In the genomic region with DNA sequence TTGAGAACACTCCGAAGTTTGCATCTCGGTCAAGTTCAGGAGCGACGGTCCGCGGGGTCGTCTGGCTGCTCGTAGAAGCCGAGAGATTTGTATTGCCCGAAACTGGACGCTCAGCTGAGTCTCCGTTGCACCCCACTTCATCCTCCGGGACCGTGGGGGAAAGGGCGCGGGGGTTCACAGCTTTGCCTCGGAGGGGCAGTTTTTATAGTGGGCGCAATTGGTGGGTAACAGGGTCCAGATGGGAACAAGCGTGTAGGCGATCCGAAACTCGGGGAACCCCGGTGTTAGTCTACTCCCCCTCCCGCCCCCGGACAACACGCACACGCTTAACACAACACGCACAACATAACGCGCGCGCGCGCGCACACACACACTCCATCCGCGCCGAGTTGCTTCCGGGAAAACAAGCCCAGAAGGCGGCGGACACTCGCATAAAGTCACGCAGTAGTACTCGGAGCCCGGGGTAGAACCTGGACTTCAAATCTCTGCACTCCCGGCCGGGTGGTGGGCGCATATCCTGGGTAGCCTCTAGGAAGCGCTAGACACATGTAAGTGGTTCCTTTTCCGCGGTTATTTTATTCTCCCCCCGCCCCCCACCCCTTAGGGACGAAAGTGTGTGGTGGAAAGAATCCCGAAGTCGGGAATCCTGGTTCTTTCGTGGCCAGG, we compare ENCODE assay signal across 1 cellular context.
TF ChIP-seq lines count a peak whose summit lies in the region.

No MANE protein-coding gene starts in this region.

TF ChIP-seq in HepG2, 621 proteins besides CTCF, POLR2A, EP300 and RAD21 (continued from another document):
- TF ChIP-seq ZNF619 (CRISPR knock-in tag; IDR thresholded peaks at IDR 0.05), result peak; percentile 80; the same call in 1 of the 2 replicates
- TF ChIP-seq, protein P1, sequence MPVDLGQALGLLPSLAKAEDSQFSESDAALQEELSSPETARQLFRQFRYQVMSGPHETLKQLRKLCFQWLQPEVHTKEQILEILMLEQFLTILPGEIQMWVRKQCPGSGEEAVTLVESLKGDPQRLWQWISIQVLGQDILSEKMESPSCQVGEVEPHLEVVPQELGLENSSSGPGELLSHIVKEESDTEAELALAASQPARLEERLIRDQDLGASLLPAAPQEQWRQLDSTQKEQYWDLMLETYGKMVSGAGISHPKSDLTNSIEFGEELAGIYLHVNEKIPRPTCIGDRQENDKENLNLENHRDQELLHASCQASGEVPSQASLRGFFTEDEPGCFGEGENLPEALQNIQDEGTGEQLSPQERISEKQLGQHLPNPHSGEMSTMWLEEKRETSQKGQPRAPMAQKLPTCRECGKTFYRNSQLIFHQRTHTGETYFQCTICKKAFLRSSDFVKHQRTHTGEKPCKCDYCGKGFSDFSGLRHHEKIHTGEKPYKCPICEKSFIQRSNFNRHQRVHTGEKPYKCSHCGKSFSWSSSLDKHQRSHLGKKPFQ (CRISPR knock-in tag; IDR thresholded peaks at IDR 0.05; ENCODE audit: insufficient replicate concordance), result peak; percentile 35
- TF ChIP-seq KAT2B (IDR thresholded peaks at IDR 0.05; ENCODE audit: borderline replicate concordance, low read depth, low read length), result no peak
- peak; percentile 72; the same call in 1 of the 2 replicates for TF ChIP-seq GTF3A (CRISPR knock-in tag; conservative IDR thresholded peaks at IDR 0.05)
